9 cellular contexts compared by ENCODE assay signal in genomic region chr20:13996265-13996664, GRCh38. TPM values are rescaled to one million over a fixed set of nuclear protein-coding genes. Genes with fewer than 3 reads are reported as not detected.
DNase-seq lines count a peak whose midpoint lies in the region; ATAC-seq lines count a peak whose summit lies in the region.
"Had no signal": no experiment of that assay in that cellular context is flagged by ENCODE, and none has a peak within 500 bp of the region (broad histone marks: within the 10 kb centered on the region; RNA-seq: fewer than 3 reads in every experiment).

No MANE protein-coding gene starts in this region.

- peaks cover 5% of the 10 kb centered on the region for H3K36me3 Mint-ChIP-seq in natural killer cell treated with Interleukin-12 subunit alpha and Interleukin-12 subunit beta and Interleukin-15 and Interleukin-18, amount 100 ng/mL, for 72 hours

- peaks cover 0 to 9% of the 10 kb centered on the region in 2 donors for H3K27me3 Mint-ChIP-seq in natural killer cell treated with Interleukin-12 subunit alpha and Interleukin-12 subunit beta and Interleukin-15 and Interleukin-18, amount 100 ng/mL, for 72 hours

- no peak overlapping the region for H3K27ac Mint-ChIP-seq in natural killer cell treated with Interleukin-12 subunit alpha and Interleukin-12 subunit beta and Interleukin-15 and Interleukin-18, amount 100 ng/mL, for 72 hours

- no peak for ATAC-seq in natural killer cell treated with Interleukin-12 subunit alpha and Interleukin-12 subunit beta and Interleukin-15 and Interleukin-18, amount 100 ng/mL, for 72 hours
- ATAC-seq in GM18502 (IDR thresholded peaks at IDR 0.05; ENCODE audit: poor library complexity, unreplicated experiment) = no peak

- H3K27me3 ChIP-seq in endocrine pancreas (ENCODE audit: control insufficient read depth, insufficient read depth, low read length) = no peaks in the 10 kb centered on the region

- H3K4me3 Mint-ChIP-seq in natural killer cell treated with Interleukin-12 subunit alpha and Interleukin-12 subunit beta and Interleukin-15 and Interleukin-18, amount 100 ng/mL, for 72 hours = peak overlapping the region; percentile 50

- DNase-seq in AG20443 (ENCODE audit: low spot score) (peak; percentile 16), NCI-H2227 (lab: John Stamatoyannopoulos, UW; ENCODE audit: unreplicated experiment) (peak; percentile 24), OCI-M1 (lab: John Stamatoyannopoulos, UW) (no peak), NCI-H524 treated with DMSO at 0.1 percent for 48 hours (lab: John Stamatoyannopoulos, UW) (no peak)
- no peak for DNase-seq in natural killer cell treated with Interleukin-12 subunit alpha and Interleukin-12 subunit beta and Interleukin-15 and Interleukin-18, amount 100 ng/mL, for 72 hours (ENCODE audit: low spot score)
- no peak for DNase-seq in activated CD8-positive, alpha-beta memory T cell treated with anti-CD3 and anti-CD28 coated beads for 24 hours

- peak overlapping the region; percentile 83 for H3K4me3 ChIP-seq in endocrine pancreas (ENCODE audit: control insufficient read depth, insufficient read depth, low read length)

- peaks cover 11% of the 10 kb centered on the region for H3K9me3 Mint-ChIP-seq in natural killer cell treated with Interleukin-12 subunit alpha and Interleukin-12 subunit beta and Interleukin-15 and Interleukin-18, amount 100 ng/mL, for 72 hours

- no peaks in the 10 kb centered on the region for H3K9me3 ChIP-seq in endocrine pancreas (ENCODE audit: control insufficient read depth, low read length)

- peaks cover 10% of the 10 kb centered on the region for H3K4me1 ChIP-seq in endocrine pancreas (ENCODE audit: control insufficient read depth, insufficient read depth, low read length)

- no peaks in the 10 kb centered on the region for H3K4me1 Mint-ChIP-seq in natural killer cell treated with Interleukin-12 subunit alpha and Interleukin-12 subunit beta and Interleukin-15 and Interleukin-18, amount 100 ng/mL, for 72 hours (ENCODE audit: low read depth in 2 of 2)

- no peaks in the 10 kb centered on the region for H3K36me3 ChIP-seq in endocrine pancreas (ENCODE audit: control insufficient read depth, insufficient read depth, low read length)

- peak overlapping the region; percentile 47 for H3K9ac ChIP-seq in endocrine pancreas (ENCODE audit: control insufficient read depth, insufficient read depth, low read length)

RNA-seq across cellular contexts. Expression of gene MACROD2, which starts 0.9 kb away (rescaled TPM):
- total RNA-seq in natural killer cell treated with Interleukin-12 subunit alpha and Interleukin-12 subunit beta and Interleukin-15 and Interleukin-18, amount 100 ng/mL, for 72 hours = not detected

RNA-seq across cellular contexts. Expression of gene SEL1L2, which starts 5.9 kb away (rescaled TPM):
- not detected for total RNA-seq in natural killer cell treated with Interleukin-12 subunit alpha and Interleukin-12 subunit beta and Interleukin-15 and Interleukin-18, amount 100 ng/mL, for 72 hours
- total RNA-seq: LHCN-M2 had no signal

Comparison
In these comparisons a context has a peak if more than half of its experiments do, and no peak if none do; other contexts are left out.
1. DNase-seq: peak in AG20443 (single experiment) and NCI-H2227 (single experiment); none in natural killer cell treated with Interleukin-12 subunit alpha and Interleukin-12 subunit beta and Interleukin-15 and Interleukin-18, amount 100 ng/mL, for 72 hours (single experiment), OCI-M1 (single experiment), NCI-H524 treated with DMSO at 0.1 percent for 48 hours (single experiment) and activated CD8-positive, alpha-beta memory T cell treated with anti-CD3 and anti-CD28 coated beads for 24 hours (single experiment).